12 cellular contexts compared by ENCODE assay signal in genomic region chr9:27382308-27382707, GRCh38.
"Had no signal": no experiment of that assay in that cellular context is flagged by ENCODE, and none has a peak within 500 bp of the region (broad histone marks: within the 10 kb centered on the region; RNA-seq: fewer than 3 reads in every experiment).

No MANE protein-coding gene starts in this region.

- DNase-seq: activated CD4-positive, alpha-beta memory T cell treated with anti-CD3 and anti-CD28 coated beads, Interleukin-2, amount 10 ng/mL, durations not matched to agents 7 days and 5 days; activated gamma-delta T cell treated with Interleukin-2 at 50 U/mL for 16 hours; activated naive CD8-positive, alpha-beta T cell treated with anti-CD3 and anti-CD28 coated beads for 36 hours; activated T-cell treated with anti-CD3 and anti-CD28 coated beads, Interleukin-2, amount 50 U/mL, for 48 hours; aorta; hypothalamus; nephron progenitor cell; retina; stimulated activated CD4-positive, alpha-beta T cell treated with anti-CD3 and anti-CD28 coated beads, Interleukin-15, amount 100 ng/mL, for 24 hours; stimulated activated CD4-positive, alpha-beta T cell treated with anti-CD3 and anti-CD28 coated beads, Interleukin-4, amount 100 ng/mL, for 24 hours; T1000 had no signal

- H3K4me3 ChIP-seq: lung had no signal
